ENCODE assay signal across 21 cellular contexts in genomic region chr6:39402239-39402751, GRCh38.
DNase-seq lines count a peak whose midpoint lies in the region; ATAC-seq and TF ChIP-seq lines count a peak whose summit lies in the region.
"Had no signal": no experiment of that assay in that cellular context is flagged by ENCODE, and none has a peak within 500 bp of the region (broad histone marks: within the 10 kb centered on the region; RNA-seq: fewer than 3 reads in every experiment).

No MANE protein-coding gene starts in this region.

- H2AFZ ChIP-seq in smooth muscle cell (ENCODE audit: low read depth), result no peak overlapping the region

- H3K27me3 ChIP-seq in layer of hippocampus (ENCODE audit: control insufficient read depth, insufficient read depth, low read length) (no peaks in the 10 kb centered on the region), suprapubic skin (no peaks in the 10 kb centered on the region), smooth muscle cell (ENCODE audit: low read depth) (no peaks in the 10 kb centered on the region)
- H3K27me3 ChIP-seq: body of pancreas had no signal

- H3K36me3 Mint-ChIP-seq in activated naive CD4-positive, alpha-beta T cell treated with anti-CD3 and anti-CD28 coated beads, Interleukin-2, amount 50 U/mL, for 72 hours, result no peaks in the 10 kb centered on the region
- H3K36me3 Mint-ChIP-seq: naive thymus-derived CD4-positive, alpha-beta T cell; stimulated activated naive B cell treated with anti-CD40 and anti-IgM and Interleukin-4, amounts not matched to agents 10 μg/mL and 1 μg/mL and 100 μg/mL, for 72 hours had no signal

- no peak overlapping the region for H3K4me2 ChIP-seq in smooth muscle cell
- H3K4me2 ChIP-seq: SK-N-SH had no signal

- H3K4me3 ChIP-seq in suprapubic skin, result no peak overlapping the region
- H3K4me3 ChIP-seq in smooth muscle cell, result no peak overlapping the region
- H3K4me3 ChIP-seq: body of pancreas, GM12878, lower lobe of right lung had no signal

- peak; percentile 81 for DNase-seq in GM03348 (ENCODE audit: low spot score)
- peak in 31 of 61 donors; percentile 8 to 71 (median 29) for DNase-seq in caudate nucleus (lab: John Stamatoyannopoulos, UW)
- DNase-seq in suprapubic skin (ENCODE audit: low spot score in 2 of 2), result no peak
- no peak for DNase-seq in activated naive CD4-positive, alpha-beta T cell treated with Interleukin-2 at 50 U/mL for 16 hours
- no peak for DNase-seq in activated naive CD4-positive, alpha-beta T cell treated with anti-CD3 and anti-CD28 coated beads, Interleukin-2, amount 50 U/mL, for 72 hours (ENCODE audit: low spot score in 2 of 2)
- no peak for DNase-seq in smooth muscle cell (lab: John Stamatoyannopoulos, UW; ENCODE audit: unreplicated experiment)
- DNase-seq in NAMALWA (ENCODE audit: low spot score), result no peak
- DNase-seq: activated CD4-positive, alpha-beta T cell treated with anti-CD3 and anti-CD28 coated beads, Interleukin-2, amount 10 ng/mL, durations not matched to agents 7 days and 5 days; activated naive CD4-positive, alpha-beta T cell treated with anti-CD3 and anti-CD28 coated beads for 36 hours; body of pancreas; Caco-2; cortex of kidney; lower lobe of right lung; naive thymus-derived CD4-positive, alpha-beta T cell; NCI-H1930; NCI-H774; SK-N-SH; stimulated activated naive B cell treated with anti-CD40 and anti-IgM and Interleukin-4, amounts not matched to agents 10 μg/mL and 1 μg/mL and 100 μg/mL, for 72 hours had no signal

- WGBS in suprapubic skin, result 33% methylated on average over 7 of the region's 7 CpGs
- 79% methylated on average over 7 of the region's 7 CpGs for WGBS in smooth muscle cell (ENCODE audit: low lambda C conversion rate)

- no peaks in the 10 kb centered on the region for H3K36me3 ChIP-seq in suprapubic skin
- H3K36me3 ChIP-seq in smooth muscle cell (ENCODE audit: low read depth), result no peaks in the 10 kb centered on the region
- H3K36me3 ChIP-seq: lower lobe of right lung had no signal

- no peak overlapping the region for H3K9ac ChIP-seq in smooth muscle cell (ENCODE audit: low read depth)
- H3K9ac ChIP-seq: SK-N-SH had no signal

- TF ChIP-seq CTCF in suprapubic skin (IDR thresholded peaks at IDR 0.05), result no peak
- no peak for TF ChIP-seq CTCF in smooth muscle cell (IDR thresholded peaks at IDR 0.05; ENCODE audit: borderline replicate concordance, insufficient read depth, poor library complexity, severe bottlenecking)

- H3K27ac ChIP-seq in caudate nucleus (ENCODE audit: low read depth, low read length) (peak overlapping the region; percentile 93), layer of hippocampus (ENCODE audit: low read depth, low read length) (peak overlapping the region; percentile 84), suprapubic skin (peak overlapping the region; percentile 50), smooth muscle cell (ENCODE audit: low read depth) (no peak overlapping the region)
- H3K27ac ChIP-seq: body of pancreas, lower lobe of right lung had no signal

- H3F3A ChIP-seq in smooth muscle cell (ENCODE audit: low read depth), result no peaks in the 10 kb centered on the region

- H3K9me3 Mint-ChIP-seq in activated naive CD4-positive, alpha-beta T cell treated with anti-CD3 and anti-CD28 coated beads, Interleukin-2, amount 50 U/mL, for 72 hours, result peaks cover 0 to 3% of the 10 kb centered on the region in 2 donors
- H3K9me3 Mint-ChIP-seq: activated naive CD4-positive, alpha-beta T cell treated with anti-CD3 and anti-CD28 coated beads for 36 hours; IgD-negative memory B cell; naive thymus-derived CD4-positive, alpha-beta T cell; stimulated activated naive B cell treated with anti-CD40 and anti-IgM and Interleukin-4, amounts not matched to agents 10 μg/mL and 1 μg/mL and 100 μg/mL, for 72 hours had no signal

- TF ChIP-seq POLR2A in suprapubic skin (IDR thresholded peaks at IDR 0.05), result no peak

- no peak overlapping the region for H3K27ac Mint-ChIP-seq in activated naive CD4-positive, alpha-beta T cell treated with anti-CD3 and anti-CD28 coated beads, Interleukin-2, amount 50 U/mL, for 72 hours
- H3K27ac Mint-ChIP-seq: activated CD4-positive, alpha-beta T cell treated with anti-CD3 and anti-CD28 coated beads, Interleukin-2, amount 10 ng/mL, durations not matched to agents 7 days and 5 days; activated naive CD4-positive, alpha-beta T cell treated with anti-CD3 and anti-CD28 coated beads for 36 hours; IgD-negative memory B cell; naive thymus-derived CD4-positive, alpha-beta T cell; stimulated activated naive B cell treated with anti-CD40 and anti-IgM and Interleukin-4, amounts not matched to agents 10 μg/mL and 1 μg/mL and 100 μg/mL, for 72 hours had no signal

- peaks cover 7% of the 10 kb centered on the region for H3K4me1 ChIP-seq in suprapubic skin
- no peaks in the 10 kb centered on the region for H3K4me1 ChIP-seq in smooth muscle cell (ENCODE audit: low read depth)
- H3K4me1 ChIP-seq: body of pancreas, Caco-2, lower lobe of right lung had no signal

- H3K9me3 ChIP-seq in suprapubic skin (no peaks in the 10 kb centered on the region), smooth muscle cell (replicated peaks; ENCODE audit: low read depth) (no peaks in the 10 kb centered on the region)
- H3K9me3 ChIP-seq: body of pancreas, Caco-2, lower lobe of right lung, SK-N-SH had no signal

- H4K20me1 ChIP-seq in smooth muscle cell (ENCODE audit: low read depth), result no peaks in the 10 kb centered on the region

- no peak for ATAC-seq in activated naive CD4-positive, alpha-beta T cell treated with anti-CD3 and anti-CD28 coated beads, Interleukin-2, amount 50 U/mL, for 72 hours
- ATAC-seq: body of pancreas; GM12878; lower lobe of right lung; naive thymus-derived CD4-positive, alpha-beta T cell; stimulated activated naive B cell treated with anti-CD40 and anti-IgM and Interleukin-4, amounts not matched to agents 10 μg/mL and 1 μg/mL and 100 μg/mL, for 72 hours had no signal

- H3K79me2 ChIP-seq in smooth muscle cell (ENCODE audit: low read depth), result no peaks in the 10 kb centered on the region

- TF ChIP-seq EP300 in suprapubic skin (IDR thresholded peaks at IDR 0.05), result no peak

Comparison
In these comparisons a context has a peak if more than half of its experiments do, and no peak if none do; other contexts are left out.
1. DNase-seq: peak in GM03348 (single experiment) and caudate nucleus (31 of 61); none in suprapubic skin (0 of 2), activated naive CD4-positive, alpha-beta T cell treated with Interleukin-2 at 50 U/mL for 16 hours (single experiment), activated naive CD4-positive, alpha-beta T cell treated with anti-CD3 and anti-CD28 coated beads, Interleukin-2, amount 50 U/mL, for 72 hours (0 of 2), smooth muscle cell (single experiment) and NAMALWA (single experiment).